In the genomic region with DNA sequence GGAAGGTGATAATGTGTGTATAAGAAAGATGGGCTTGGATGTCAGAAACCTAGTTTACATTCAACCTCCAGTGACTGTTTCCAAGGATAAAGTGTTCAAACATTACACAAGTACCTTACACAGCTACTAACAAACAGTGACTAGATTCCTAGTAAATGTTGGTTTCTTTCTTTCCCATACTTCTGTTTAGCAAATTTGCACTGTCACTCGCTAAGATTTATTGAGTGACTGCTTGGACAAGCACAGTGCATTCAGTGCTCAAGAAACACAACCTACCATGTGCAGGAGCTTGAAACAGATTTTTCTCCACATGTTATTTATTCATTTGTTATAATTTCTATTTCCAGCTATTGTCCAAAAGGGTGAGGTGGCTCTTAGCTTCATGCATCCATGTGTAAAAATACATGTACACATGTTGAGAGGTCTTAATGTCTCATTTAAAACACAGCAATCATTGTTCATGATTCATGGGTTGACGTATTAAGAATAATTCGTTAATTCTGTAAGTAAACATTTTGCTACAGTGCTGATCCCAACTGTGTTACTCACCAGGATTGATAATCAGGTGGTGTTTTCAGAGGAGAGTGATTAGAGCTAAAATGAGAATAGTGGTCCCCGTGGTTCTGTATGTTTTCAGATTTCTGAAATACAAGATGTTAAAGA, we compare ENCODE assay signal across 1 cellular context.
TF ChIP-seq lines count a peak whose summit lies in the region.

No MANE protein-coding gene starts in this region.

TF ChIP-seq in GM23338, 12 proteins besides CTCF, POLR2A, EP300 and RAD21:
- TF ChIP-seq, protein P1, sequence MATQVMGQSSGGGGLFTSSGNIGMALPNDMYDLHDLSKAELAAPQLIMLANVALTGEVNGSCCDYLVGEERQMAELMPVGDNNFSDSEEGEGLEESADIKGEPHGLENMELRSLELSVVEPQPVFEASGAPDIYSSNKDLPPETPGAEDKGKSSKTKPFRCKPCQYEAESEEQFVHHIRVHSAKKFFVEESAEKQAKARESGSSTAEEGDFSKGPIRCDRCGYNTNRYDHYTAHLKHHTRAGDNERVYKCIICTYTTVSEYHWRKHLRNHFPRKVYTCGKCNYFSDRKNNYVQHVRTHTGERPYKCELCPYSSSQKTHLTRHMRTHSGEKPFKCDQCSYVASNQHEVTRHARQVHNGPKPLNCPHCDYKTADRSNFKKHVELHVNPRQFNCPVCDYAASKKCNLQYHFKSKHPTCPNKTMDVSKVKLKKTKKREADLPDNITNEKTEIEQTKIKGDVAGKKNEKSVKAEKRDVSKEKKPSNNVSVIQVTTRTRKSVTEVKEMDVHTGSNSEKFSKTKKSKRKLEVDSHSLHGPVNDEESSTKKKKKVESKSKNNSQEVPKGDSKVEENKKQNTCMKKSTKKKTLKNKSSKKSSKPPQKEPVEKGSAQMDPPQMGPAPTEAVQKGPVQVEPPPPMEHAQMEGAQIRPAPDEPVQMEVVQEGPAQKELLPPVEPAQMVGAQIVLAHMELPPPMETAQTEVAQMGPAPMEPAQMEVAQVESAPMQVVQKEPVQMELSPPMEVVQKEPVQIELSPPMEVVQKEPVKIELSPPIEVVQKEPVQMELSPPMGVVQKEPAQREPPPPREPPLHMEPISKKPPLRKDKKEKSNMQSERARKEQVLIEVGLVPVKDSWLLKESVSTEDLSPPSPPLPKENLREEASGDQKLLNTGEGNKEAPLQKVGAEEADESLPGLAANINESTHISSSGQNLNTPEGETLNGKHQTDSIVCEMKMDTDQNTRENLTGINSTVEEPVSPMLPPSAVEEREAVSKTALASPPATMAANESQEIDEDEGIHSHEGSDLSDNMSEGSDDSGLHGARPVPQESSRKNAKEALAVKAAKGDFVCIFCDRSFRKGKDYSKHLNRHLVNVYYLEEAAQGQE (IDR thresholded peaks at IDR 0.05; ENCODE audit: unreplicated experiment) = no peak
- TF ChIP-seq, protein P2, sequence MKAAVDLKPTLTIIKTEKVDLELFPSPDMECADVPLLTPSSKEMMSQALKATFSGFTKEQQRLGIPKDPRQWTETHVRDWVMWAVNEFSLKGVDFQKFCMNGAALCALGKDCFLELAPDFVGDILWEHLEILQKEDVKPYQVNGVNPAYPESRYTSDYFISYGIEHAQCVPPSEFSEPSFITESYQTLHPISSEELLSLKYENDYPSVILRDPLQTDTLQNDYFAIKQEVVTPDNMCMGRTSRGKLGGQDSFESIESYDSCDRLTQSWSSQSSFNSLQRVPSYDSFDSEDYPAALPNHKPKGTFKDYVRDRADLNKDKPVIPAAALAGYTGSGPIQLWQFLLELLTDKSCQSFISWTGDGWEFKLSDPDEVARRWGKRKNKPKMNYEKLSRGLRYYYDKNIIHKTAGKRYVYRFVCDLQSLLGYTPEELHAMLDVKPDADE (IDR thresholded peaks at IDR 0.05) = no peak
